Comparison of ENCODE assay signal across 14 cellular contexts in genomic region chr9:29798599-29798998, GRCh38.
DNase-seq lines count a peak whose midpoint lies in the region; ATAC-seq and TF ChIP-seq lines count a peak whose summit lies in the region.
"Had no signal": no experiment of that assay in that cellular context is flagged by ENCODE, and none has a peak within 500 bp of the region (broad histone marks: within the 10 kb centered on the region; RNA-seq: fewer than 3 reads in every experiment).

No MANE protein-coding gene starts in this region.

- no peak overlapping the region for H2AFZ ChIP-seq in smooth muscle cell (ENCODE audit: low read depth)

- no peaks in the 10 kb centered on the region for H3K36me3 ChIP-seq in RWPE2 (ENCODE audit: low read depth)
- H3K36me3 ChIP-seq in smooth muscle cell (ENCODE audit: low read depth): no peaks in the 10 kb centered on the region

- H3F3A ChIP-seq in smooth muscle cell (ENCODE audit: low read depth): no peaks in the 10 kb centered on the region

- 0 out of 3 replicates have a peak, but pooled peaks have one; percentile 51 for ATAC-seq in RWPE2 (ENCODE audit: low read depth)
- no peak for ATAC-seq in HG02623 (IDR thresholded peaks at IDR 0.05; ENCODE audit: unreplicated experiment)
- ATAC-seq: A549; CD8-positive, alpha-beta T cell had no signal

- no peak overlapping the region for H3K4me3 ChIP-seq in RWPE2 (ENCODE audit: severe bottlenecking)
- H3K4me3 ChIP-seq in epithelial cell of esophagus (ENCODE audit: low read length): no peak overlapping the region
- H3K4me3 ChIP-seq in smooth muscle cell: no peak overlapping the region
- H3K4me3 ChIP-seq: A549 had no signal

- 90% methylated on average over 1 of the region's 1 CpG for WGBS in smooth muscle cell (ENCODE audit: low lambda C conversion rate)

- no peak overlapping the region for H3K9ac ChIP-seq in smooth muscle cell (ENCODE audit: low read depth)

- H3K9me3 ChIP-seq in RWPE2 (ENCODE audit: severe bottlenecking) (no peaks in the 10 kb centered on the region), smooth muscle cell (replicated peaks; ENCODE audit: low read depth) (no peaks in the 10 kb centered on the region)
- H3K9me3 ChIP-seq: A549, Caco-2 had no signal

- H3K4me1 ChIP-seq in RWPE2 (ENCODE audit: insufficient read depth, poor library complexity, severe bottlenecking): peaks cover 28% of the 10 kb centered on the region
- no peaks in the 10 kb centered on the region for H3K4me1 ChIP-seq in smooth muscle cell (ENCODE audit: low read depth)
- H3K4me1 ChIP-seq: A549, Caco-2 had no signal

- DNase-seq in RWPE2 (ENCODE audit: low spot score) (no peak), epithelial cell of esophagus (ENCODE audit: low read depth) (peak; percentile 56), foreskin melanocyte (peak; percentile 2), smooth muscle cell (lab: John Stamatoyannopoulos, UW; ENCODE audit: unreplicated experiment) (no peak), NCI-H1105 treated with DMSO at 0.1 percent for 48 hours (lab: John Stamatoyannopoulos, UW) (no peak), SIG-M5 (lab: John Stamatoyannopoulos, UW) (no peak)
- DNase-seq: Caco-2; CD8-positive, alpha-beta T cell; DND-41; GDM1; GOT3; H9 had no signal

- H3K79me2 ChIP-seq in smooth muscle cell (ENCODE audit: low read depth): no peaks in the 10 kb centered on the region

- H3K27ac ChIP-seq in RWPE2 (ENCODE audit: poor library complexity, severe bottlenecking) (peak overlapping the region; percentile 50), smooth muscle cell (ENCODE audit: low read depth) (peak overlapping the region; percentile 63)
- H3K27ac ChIP-seq: A549 had no signal

- no peak overlapping the region for H3K4me2 ChIP-seq in smooth muscle cell
- H3K4me2 ChIP-seq: A549 had no signal

- no peaks in the 10 kb centered on the region for H4K20me1 ChIP-seq in smooth muscle cell (ENCODE audit: low read depth)

- H3K27me3 ChIP-seq in RWPE2 (ENCODE audit: insufficient read depth, poor library complexity, severe bottlenecking) (no peaks in the 10 kb centered on the region), smooth muscle cell (ENCODE audit: low read depth) (no peaks in the 10 kb centered on the region)

- no peak for TF ChIP-seq CTCF in RWPE2 (IDR thresholded peaks at IDR 0.05; ENCODE audit: poor library complexity, severe bottlenecking)
- TF ChIP-seq CTCF in epithelial cell of esophagus (IDR thresholded peaks at IDR 0.05; ENCODE audit: insufficient read depth, low read depth, low read length, missing control alignments): no peak
- no peak for TF ChIP-seq CTCF in smooth muscle cell (IDR thresholded peaks at IDR 0.05; ENCODE audit: borderline replicate concordance, insufficient read depth, poor library complexity, severe bottlenecking)

Comparison
In these comparisons a context has a peak if more than half of its experiments do, and no peak if none do; other contexts are left out.
1. DNase-seq: peak in epithelial cell of esophagus (single experiment) and foreskin melanocyte (single experiment); none in RWPE2 (single experiment), smooth muscle cell (single experiment), NCI-H1105 treated with DMSO at 0.1 percent for 48 hours (single experiment) and SIG-M5 (single experiment).